ENCODE assay signal across 28 cellular contexts in the genomic region with DNA sequence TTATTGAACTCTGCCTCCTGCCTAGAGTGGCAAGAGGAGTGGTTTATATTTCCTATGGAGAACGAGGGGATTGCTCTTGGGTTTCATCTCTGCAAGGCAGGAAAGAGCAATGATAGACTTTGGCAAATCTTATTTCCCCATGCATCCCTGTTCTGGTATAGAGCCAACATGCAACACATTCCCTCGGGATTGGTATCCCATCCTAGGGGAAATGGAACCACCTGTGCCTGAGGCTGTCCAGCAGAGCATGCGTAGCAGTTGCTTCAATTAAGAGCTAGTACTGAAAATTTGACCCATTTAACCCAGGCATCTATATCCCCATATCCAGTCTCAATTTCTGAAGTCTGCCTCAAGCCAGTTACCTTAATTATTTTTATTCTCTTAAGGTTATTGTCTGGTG.
"Had no signal": no experiment of that assay in that cellular context is flagged by ENCODE, and none has a peak within 500 bp of the region (broad histone marks: within the 10 kb centered on the region; RNA-seq: fewer than 3 reads in every experiment).

No MANE protein-coding gene starts in this region.

- H3K27ac ChIP-seq: colonic mucosa, coronary artery, dorsolateral prefrontal cortex, epithelial cell of prostate, esophagus muscularis mucosa, esophagus squamous epithelium, foreskin keratinocyte, gastrocnemius medialis, gastroesophageal sphincter, heart left ventricle, heart right ventricle had no signal

- H3K27me3 ChIP-seq: colonic mucosa, esophagus muscularis mucosa, esophagus squamous epithelium, gastrocnemius medialis, gastroesophageal sphincter, heart left ventricle, heart right ventricle had no signal

- DNase-seq: colonic mucosa; cortex of kidney; dermis blood vessel endothelial cell; dorsolateral prefrontal cortex; effector CD4-positive, alpha-beta T cell; effector CD8-positive, alpha-beta T cell; effector memory CD4-positive, alpha-beta T cell; effector memory CD8-positive, alpha-beta T cell; endodermal cell; erythroblast; esophagus squamous epithelium; foreskin fibroblast; foreskin keratinocyte; foreskin melanocyte; gastrocnemius medialis; glutamatergic neuron; head of caudate nucleus; heart left ventricle; heart right ventricle had no signal

- FAIRE-seq: colon, endometrium, endothelial cell of umbilical vein, frontal cortex had no signal

- ATAC-seq: effector memory CD8-positive, alpha-beta T cell; esophagus mucosa; foreskin keratinocyte; gastrocnemius medialis; gastroesophageal sphincter; heart left ventricle; heart right ventricle had no signal

- H3K4me1 ChIP-seq: colonic mucosa, esophagus squamous epithelium, foreskin keratinocyte, gastrocnemius medialis, gastroesophageal sphincter, heart right ventricle had no signal

- H3K36me3 ChIP-seq: colonic mucosa, esophagus muscularis mucosa, esophagus squamous epithelium, gastrocnemius medialis, gastroesophageal sphincter, heart left ventricle, heart right ventricle had no signal

- H3K4me3 ChIP-seq: colonic mucosa, coronary artery, dorsolateral prefrontal cortex, esophagus muscularis mucosa, esophagus squamous epithelium, gastrocnemius medialis, gastroesophageal sphincter, heart left ventricle, heart right ventricle had no signal

- H3K9me3 ChIP-seq: colonic mucosa, esophagus muscularis mucosa, esophagus squamous epithelium, gastrocnemius medialis, gastroesophageal sphincter had no signal
